In genomic region chr2:60249879-60250278, GRCh38 we compare ENCODE assay signal across 7 cellular contexts.
"Had no signal": no experiment of that assay in that cellular context is flagged by ENCODE, and none has a peak within 500 bp of the region (broad histone marks: within the 10 kb centered on the region; RNA-seq: fewer than 3 reads in every experiment).

No MANE protein-coding gene starts in this region.

- H3K4me3 ChIP-seq: K562 had no signal

- ATAC-seq: HepG2, K562 had no signal

- H3K27ac ChIP-seq: HL-60 had no signal

- DNase-seq: IMR-90, KBM-7, KG1 had no signal

- H3K4me3 Mint-ChIP-seq: IgD-negative memory B cell had no signal
